In the genomic region with DNA sequence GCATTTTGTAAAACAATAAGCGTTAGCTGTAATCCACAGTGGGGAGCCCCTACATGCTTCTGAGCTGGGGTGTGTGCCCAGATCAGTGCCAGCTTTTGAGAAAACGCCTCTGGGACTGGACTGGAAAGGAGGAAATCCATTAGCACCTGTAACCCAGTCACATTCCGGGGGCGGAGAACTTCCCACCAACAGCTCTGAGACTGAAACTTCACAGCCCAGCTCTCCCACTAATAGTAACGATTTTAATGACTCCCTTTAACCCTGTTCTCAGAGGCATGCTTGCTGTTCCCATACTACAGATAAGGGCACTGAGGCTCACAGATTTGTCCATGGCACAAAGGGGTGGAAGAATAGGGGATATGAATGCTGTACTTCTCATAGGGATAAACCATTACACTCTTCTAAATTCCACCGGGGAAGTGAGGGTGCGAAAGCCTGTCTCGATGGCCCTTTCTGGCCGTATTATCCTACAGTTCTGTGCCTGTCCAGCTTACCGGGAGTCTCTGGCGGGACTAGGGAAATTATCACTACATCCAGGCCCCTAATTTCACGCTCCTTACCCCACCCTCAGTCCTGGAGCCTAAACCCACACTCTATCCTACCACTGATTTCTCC, we compare ENCODE assay signal across 6 cellular contexts. TPM values are rescaled to one million over a fixed set of nuclear protein-coding genes. Genes with fewer than 3 reads are reported as not detected.
A peak's percentile ranks its signal among the peaks of the same experiment; 100 is the strongest.
DNase-seq lines count a peak whose midpoint lies in the region; ATAC-seq and TF ChIP-seq lines count a peak whose summit lies in the region.

No MANE protein-coding gene starts in this region.

- H3K9me3 ChIP-seq in iPS-18c (ENCODE audit: control insufficient read depth, insufficient read depth, low read length), result no peaks in the 10 kb centered on the region
- H3K9me3 ChIP-seq in upper lobe of right lung, result no peaks in the 10 kb centered on the region

- DNase-seq in EH (ENCODE audit: low read depth), result peak; percentile 25
- DNase-seq in SW480 (ENCODE audit: low spot score), result peak; percentile 33
- DNase-seq in upper lobe of right lung, result no peak

- no peak for TF ChIP-seq CTCF in upper lobe of right lung (IDR thresholded peaks at IDR 0.05)

- no peaks in the 10 kb centered on the region for H3K27me3 ChIP-seq in upper lobe of right lung

- ATAC-seq in upper lobe of right lung (peak; percentile 2), HG03025 (IDR thresholded peaks at IDR 0.05; ENCODE audit: low FRiP score, unreplicated experiment) (no peak), HG03045 (IDR thresholded peaks at IDR 0.05; ENCODE audit: unreplicated experiment) (no peak)

- peaks cover 13% of the 10 kb centered on the region for H3K4me1 ChIP-seq in upper lobe of right lung

- H3K4me3 ChIP-seq in iPS-18c (ENCODE audit: insufficient read depth, low read depth, low read length) (peak overlapping the region; percentile 85), upper lobe of right lung (peak overlapping the region; percentile 81)

- peak overlapping the region; percentile 70 for H3K27ac ChIP-seq in upper lobe of right lung

- intact Hi-C loops in upper lobe of right lung (cut with DNase I), result no loop called here

- H3K36me3 ChIP-seq in upper lobe of right lung, result peaks cover 6% of the 10 kb centered on the region

RNA-seq across cellular contexts. Expression of a gene that starts 0.8 kb away (rescaled TPM):
- 16.5 TPM for total RNA-seq in upper lobe of right lung

RNA-seq across cellular contexts. Expression of a gene that starts 3.4 kb away (rescaled TPM):
- not detected for total RNA-seq in upper lobe of right lung

RNA-seq across cellular contexts. Expression of a gene that starts 37.4 kb away (rescaled TPM):
- 7.0 TPM for total RNA-seq in upper lobe of right lung

RNA-seq across cellular contexts. Expression of a gene that starts 38.1 kb away (rescaled TPM):
- 188 TPM for total RNA-seq in upper lobe of right lung

RNA-seq across cellular contexts. Expression of a gene that starts 39.2 kb away (rescaled TPM):
- total RNA-seq in upper lobe of right lung, result 15.5 TPM
